Comparison of ENCODE assay signal across 8 cellular contexts in the genomic region with DNA sequence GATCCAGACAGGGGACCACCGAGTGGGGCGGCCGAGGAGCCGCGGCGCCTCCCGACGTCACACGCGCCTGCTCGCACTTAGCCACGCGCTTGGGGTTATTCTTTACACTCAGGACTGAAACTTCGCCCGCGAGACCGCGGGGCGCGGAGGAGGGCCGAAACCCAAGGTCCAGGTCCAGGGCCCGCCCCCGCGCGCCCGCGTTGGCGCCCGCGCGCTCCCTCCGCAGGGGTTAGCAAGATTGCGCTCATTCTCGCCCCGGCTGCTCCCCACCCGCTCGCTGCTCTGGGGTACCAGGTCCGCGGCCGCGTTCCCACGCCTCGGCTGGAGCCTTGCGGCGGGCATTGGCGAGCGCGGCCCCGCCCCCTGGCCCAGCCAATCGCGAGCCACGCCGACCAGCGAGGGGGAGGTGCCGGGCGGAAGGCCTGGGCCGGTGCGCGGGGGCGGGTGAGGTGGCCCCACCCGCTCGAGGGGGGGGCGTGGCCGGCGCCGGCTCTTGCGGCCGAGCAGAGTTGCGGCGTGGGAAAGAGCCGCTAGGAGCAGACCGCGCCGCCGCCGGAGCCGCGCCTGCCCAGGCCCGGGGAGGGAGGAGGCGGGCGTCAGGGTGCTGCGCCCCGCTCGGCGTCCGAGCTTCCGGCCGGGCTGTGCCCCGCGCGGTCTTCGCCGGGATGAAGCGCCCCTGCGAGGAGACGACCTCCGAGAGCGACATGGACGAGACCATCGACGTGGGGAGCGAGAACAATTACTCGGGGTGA. TPM values are rescaled to one million over a fixed set of nuclear protein-coding genes. Genes with fewer than 3 reads are reported as not detected.
DNase-seq lines count a peak whose midpoint lies in the region; ATAC-seq and TF ChIP-seq lines count a peak whose summit lies in the region.

A gene (plus strand): TSS at position 521 of the 752 bp plus-strand sequence. CDS start 145 bp downstream, at position 666.

- H3K4me3 ChIP-seq in GM08714 (ENCODE audit: low read length) (peak within 1 kb of the TSS; percentile 80), HFF-Myc (replicated peaks; ENCODE audit: low read depth, low read length) (peak within 1 kb of the TSS; percentile 46), heart right ventricle (peak within 1 kb of the TSS; percentile 60 to 87 (median 76)), tibial nerve (peak within 1 kb of the TSS; percentile 64 to 77 (median 68))

- peak within 1 kb of the TSS; percentile 88 to 98 (median 96) for H3K27ac ChIP-seq in heart right ventricle
- peak within 1 kb of the TSS; percentile 69 to 91 (median 83) for H3K27ac ChIP-seq in tibial nerve

- H3K9me3 ChIP-seq in heart right ventricle = no peaks in the 10 kb centered on the region
- no peaks in the 10 kb centered on the region for H3K9me3 ChIP-seq in tibial nerve

- TF ChIP-seq EP300 in tibial nerve (IDR thresholded peaks at IDR 0.05) = peak; percentile 51 to 81

- ATAC-seq in heart right ventricle = peak; percentile 86 to 97 (median 93)

- intact Hi-C loops in heart right ventricle (cut with DNase I) = loop anchor here in 7 of 10 donors (1.0 to 10.0 kb wide), 9 partner anchors 77 to 387 kb away; no protein-coding TSS in a partner anchor

- 1% methylated on average over 94 to 103 of the region's 103 CpGs for WGBS in heart right ventricle, 2 donors
- WGBS in tibial nerve, 2 donors = 1% methylated on average over 36 to 54 of the region's 103 CpGs

- H3K4me1 ChIP-seq in heart right ventricle = peaks cover 0 to 56% (median 23%) of the 10 kb centered on the region in 9 donors
- H3K4me1 ChIP-seq in tibial nerve = peaks cover 0 to 47% (median 2%) of the 10 kb centered on the region in 4 donors

- DNase-seq in HFF-Myc (ENCODE audit: extremely low read depth, low read depth) (peak; percentile 21), NAMALWA (ENCODE audit: low spot score) (peak; percentile 94), T-helper 1 cell (peak; percentile 62 to 85 (median 76)), amniotic epithelial cell (ENCODE audit: low read depth) (peak; percentile 78), heart right ventricle (peak; percentile 93 to 96), pons (ENCODE audit: low spot score) (peak; percentile 95), tibial nerve (ENCODE audit: low spot score in 2 of 2) (peak; percentile 79 to 86)

- TF ChIP-seq CTCF in HFF-Myc (IDR thresholded peaks at IDR 0.05; ENCODE audit: low read depth, low read length, missing control alignments) (no peak), heart right ventricle (IDR thresholded peaks at IDR 0.05) (peak in 4 of 9 donors; percentile 7 to 30 (median 28)), tibial nerve (IDR thresholded peaks at IDR 0.05) (peak in 4 of 5 experiments; percentile 9 to 71 (median 18))

- H3K36me3 ChIP-seq in heart right ventricle (peaks cover 0 to 3% (median 0%) of the 10 kb centered on the region in 9 donors), tibial nerve (no peaks in the 10 kb centered on the region)

- H3K27me3 ChIP-seq in heart right ventricle (peaks cover 0 to 90% (median 0%) of the 10 kb centered on the region in 7 donors), tibial nerve (peaks cover 0 to 25% of the 10 kb centered on the region in 2 donors)

- peak; percentile 57 to 87 for TF ChIP-seq POLR2A in tibial nerve (IDR thresholded peaks at IDR 0.05)

RNA-seq across cellular contexts. Expression of the gene that starts here (rescaled TPM):
- total RNA-seq in heart right ventricle (10 to 100 TPM; 12.4 to 75.1 (median 36.2) TPM), tibial nerve (1 to 10 TPM; 1.5 to 7.3 (median 4.3) TPM)
- 10 to 100 TPM; 14.1 to 28.6 TPM for polyA plus RNA-seq in heart right ventricle

Comparison
In these comparisons a context has a peak if more than half of its experiments do, and no peak if none do; other contexts are left out.
1. Peak in every context shown above with its lines: DNase-seq, ATAC-seq, H3K4me3 ChIP-seq and H3K27ac ChIP-seq.
2. DNase-seq: peak in every context shown above with its lines; median percentile 95 in pons; 94 in heart right ventricle; 94 in NAMALWA; 82 in tibial nerve; 78 in amniotic epithelial cell; 76 in T-helper 1 cell; 21 in HFF-Myc.